Comparison of ENCODE assay signal across 8 cellular contexts in the genomic region with DNA sequence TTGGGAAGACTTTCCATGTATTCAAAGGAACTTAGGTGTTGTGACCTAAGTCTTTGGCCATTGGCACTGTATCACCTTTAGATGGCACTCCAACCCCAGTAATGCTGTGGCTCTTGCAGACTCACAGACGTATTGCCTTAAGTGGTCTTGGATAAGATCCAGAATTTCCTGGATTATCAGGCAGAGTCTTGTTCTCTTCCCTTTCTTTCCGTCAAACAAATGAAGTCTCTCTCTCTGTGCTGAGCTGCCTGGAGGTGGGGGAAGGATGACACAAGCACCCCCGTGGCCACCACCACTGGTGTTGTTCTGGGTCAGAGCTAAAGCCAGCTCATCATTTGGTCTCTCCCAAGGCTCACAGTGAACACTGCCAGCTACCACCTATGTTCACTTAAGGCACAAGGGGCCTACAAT.
DNase-seq lines count a peak whose midpoint lies in the region; ATAC-seq and TF ChIP-seq lines count a peak whose summit lies in the region.

No MANE protein-coding gene starts in this region.

- H3K4me2 ChIP-seq in hepatocyte, result no peak overlapping the region

- H3K36me3 ChIP-seq in Panc1 (ENCODE audit: control insufficient read depth, insufficient read depth, low read length) (no peaks in the 10 kb centered on the region), hepatocyte (replicated peaks; ENCODE audit: insufficient read depth, low read depth) (no peaks in the 10 kb centered on the region)

- POLR2A ChIA-PET in Panc1 (lab: Charles Lee), result no interaction called here

- intact Hi-C loops in Panc1 (cut with micrococcal nuclease; ENCODE audit: unreplicated experiment), result no loop called here

- H3K27me3 ChIP-seq in Panc1 (ENCODE audit: control insufficient read depth, insufficient read depth, low read length) (no peaks in the 10 kb centered on the region), hepatocyte (no peaks in the 10 kb centered on the region)

- DNase-seq in HT1080 (ENCODE audit: low read depth), result peak; percentile 72
- DNase-seq in Panc1 (ENCODE audit: low read depth, low spot score), result no peak
- peak; percentile 89 for DNase-seq in hepatocyte (ENCODE audit: low spot score)
- DNase-seq in middle frontal gyrus (ENCODE audit: extremely low spot score, low spot score), result no peak
- no peak for DNase-seq in GM03348 (ENCODE audit: low spot score)
- DNase-seq in stimulated activated naive CD8-positive, alpha-beta T cell treated with anti-CD3 and anti-CD28 coated beads, Interleukin-15, Interleukin-2, amounts not matched to agents 100 U/mL and 50 U/mL, for 24 hours, result no peak

- TF ChIP-seq CTCF in 22Rv1 (IDR thresholded peaks at IDR 0.05), result peak; percentile 69
- peak; percentile 29 for TF ChIP-seq CTCF in Panc1 (IDR thresholded peaks at IDR 0.05)
- TF ChIP-seq CTCF in hepatocyte (IDR thresholded peaks at IDR 0.05; ENCODE audit: poor library complexity), result peak; percentile 74

- in situ Hi-C loops in Panc1 (cut with HindIII; ENCODE audit: low pct_unique_long_range_greater_than_20kb, low sequenced_read_pairs), result no loop called here

- CTCF ChIA-PET in Panc1 (lab: Charles Lee), result no interaction called here

- no peaks in the 10 kb centered on the region for H3K9me2 ChIP-seq in hepatocyte (replicated peaks; ENCODE audit: insufficient read depth)

- H4K20me1 ChIP-seq in hepatocyte (ENCODE audit: insufficient read depth, poor library complexity, severe bottlenecking), result no peaks in the 10 kb centered on the region

- no peaks in the 10 kb centered on the region for H3K4me1 ChIP-seq in Panc1 (ENCODE audit: control insufficient read depth, insufficient read depth, low read length)
- H3K4me1 ChIP-seq in hepatocyte (ENCODE audit: insufficient read depth), result peaks cover 4% of the 10 kb centered on the region

- BruUV-seq in Panc1 (replicated peaks; lab: Mats Ljungman, UMichigan), result no TSS peak

- ATAC-seq in Panc1 (no peak), HG03108 (IDR thresholded peaks at IDR 0.05; ENCODE audit: unreplicated experiment) (no peak)
- no peak for ATAC-seq in stimulated activated naive CD8-positive, alpha-beta T cell treated with anti-CD3 and anti-CD28 coated beads, Interleukin-15, Interleukin-2, amounts not matched to agents 100 U/mL and 50 U/mL, for 24 hours

- H3K4me3 ChIP-seq in Panc1 (ENCODE audit: low read depth in 2 of 2, low read length in 2 of 2), result no peak overlapping the region
- no peak overlapping the region for H3K4me3 ChIP-seq in hepatocyte

- no peak overlapping the region for H2AFZ ChIP-seq in hepatocyte

- H3K79me2 ChIP-seq in hepatocyte, result no peaks in the 10 kb centered on the region

- 15% methylated on average over 3 of the region's 3 CpGs for WGBS in hepatocyte (ENCODE audit: low lambda C conversion rate, missing lambda C conversion rate)

- H3K27ac ChIP-seq in 22Rv1 (no peak overlapping the region), Panc1 (ENCODE audit: low read length) (no peak overlapping the region), hepatocyte (no peak overlapping the region)

- H3K9me3 ChIP-seq in Panc1 (ENCODE audit: control insufficient read depth, insufficient read depth, low read depth, low read length) (no peaks in the 10 kb centered on the region), hepatocyte (ENCODE audit: low read depth) (no peaks in the 10 kb centered on the region)

Comparison
In these comparisons a context has a peak if more than half of its experiments do, and no peak if none do; other contexts are left out.
1. DNase-seq: peak in HT1080 (single experiment) and hepatocyte (single experiment); none in Panc1 (single experiment), middle frontal gyrus (single experiment), GM03348 (single experiment) and stimulated activated naive CD8-positive, alpha-beta T cell treated with anti-CD3 and anti-CD28 coated beads, Interleukin-15, Interleukin-2, amounts not matched to agents 100 U/mL and 50 U/mL, for 24 hours (single experiment).
2. Peak in every context shown above with its lines, with median percentiles within 50 percentile points of each other: CTCF ChIP-seq.